In the genomic region with DNA sequence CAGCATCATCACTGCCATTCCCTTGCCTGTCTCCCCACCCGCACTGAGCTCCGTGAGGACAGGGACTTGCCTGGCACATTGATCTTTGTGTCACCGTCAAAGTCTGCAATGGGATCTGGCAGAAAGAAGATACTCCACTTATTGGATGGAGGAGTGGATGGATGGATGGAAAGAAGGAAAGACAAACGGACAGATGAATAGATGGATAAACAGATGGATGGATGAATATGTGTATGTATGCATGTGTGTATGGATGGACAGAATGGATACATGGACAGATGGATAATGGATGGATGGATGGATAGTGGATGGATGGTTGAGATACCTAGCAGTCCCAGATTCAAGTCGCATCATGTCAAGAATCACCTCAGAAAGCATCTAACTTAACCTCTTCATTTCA, we compare ENCODE assay signal across 23 cellular contexts.
DNase-seq lines count a peak whose midpoint lies in the region; ATAC-seq, FAIRE-seq and TF ChIP-seq lines count a peak whose summit lies in the region.
"Had no signal": no experiment of that assay in that cellular context is flagged by ENCODE, and none has a peak within 500 bp of the region (broad histone marks: within the 10 kb centered on the region; RNA-seq: fewer than 3 reads in every experiment).

No MANE protein-coding gene starts in this region.

- H3K9me3 Mint-ChIP-seq in CD4-positive, CD25-positive, alpha-beta regulatory T cell = no peaks in the 10 kb centered on the region
- H3K9me3 Mint-ChIP-seq in endothelial cell (ENCODE audit: unreplicated experiment) = no peaks in the 10 kb centered on the region
- H3K9me3 Mint-ChIP-seq: CD4-positive, alpha-beta T cell; CD8-positive, alpha-beta T cell had no signal

- no peak for DNase-seq in CD4-positive, CD25-positive, alpha-beta regulatory T cell
- no peak for DNase-seq in endothelial cell (ENCODE audit: low spot score)
- DNase-seq in urothelium cell line (ENCODE audit: low spot score) = no peak
- DNase-seq in NCI-H2227 (lab: John Stamatoyannopoulos, UW; ENCODE audit: unreplicated experiment) = no peak
- no peak for DNase-seq in psoas muscle
- DNase-seq: 8988T; ACHN; BE2C; C1 segment of cervical spinal cord; Caco-2; Calu3; CD4-positive, alpha-beta T cell; CD8-positive, alpha-beta T cell; DMS79 treated with DMSO at 0.1 percent for 48 hours; GF-D8 had no signal

- H3K4me1 ChIP-seq in CD4-positive, CD25-positive, alpha-beta regulatory T cell (ENCODE audit: control insufficient read depth, insufficient read depth, low read length, poor library complexity, severe bottlenecking) = peaks cover 3% of the 10 kb centered on the region
- H3K4me1 ChIP-seq in HEK293 (ENCODE audit: control insufficient read depth, insufficient read depth, low read length) (no peaks in the 10 kb centered on the region), psoas muscle (no peaks in the 10 kb centered on the region)
- H3K4me1 ChIP-seq: BE2C, Caco-2 had no signal

- peaks cover 4% of the 10 kb centered on the region for H3K36me3 Mint-ChIP-seq in CD4-positive, CD25-positive, alpha-beta regulatory T cell
- peaks cover 5% of the 10 kb centered on the region for H3K36me3 Mint-ChIP-seq in endothelial cell (ENCODE audit: low read depth, unreplicated experiment)
- H3K36me3 Mint-ChIP-seq: CD14-positive monocyte; CD8-positive, alpha-beta T cell had no signal

- no peaks in the 10 kb centered on the region for H3K36me3 ChIP-seq in CD4-positive, CD25-positive, alpha-beta regulatory T cell (ENCODE audit: control insufficient read depth, insufficient read depth, low read length)
- H3K36me3 ChIP-seq in HEK293 (ENCODE audit: control insufficient read depth in 2 of 2, insufficient read depth in 1 of 2, low read length in 2 of 2) = no peaks in the 10 kb centered on the region
- no peaks in the 10 kb centered on the region for H3K36me3 ChIP-seq in psoas muscle (ENCODE audit: insufficient read depth in 1 of 2, low read depth in 1 of 2)
- H3K36me3 ChIP-seq: BE2C, BLaER1 had no signal

- H3K4me3 ChIP-seq in CD4-positive, CD25-positive, alpha-beta regulatory T cell (ENCODE audit: low read depth, low read length) = no peak overlapping the region
- H3K4me3 ChIP-seq in HEK293 (ENCODE audit: low read depth, low read length) (no peak overlapping the region), psoas muscle (no peak overlapping the region)
- H3K4me3 ChIP-seq: BLaER1 had no signal

- no peaks in the 10 kb centered on the region for H3K9me3 ChIP-seq in CD4-positive, CD25-positive, alpha-beta regulatory T cell (ENCODE audit: control insufficient read depth in 2 of 2, low read length in 2 of 2)
- no peaks in the 10 kb centered on the region for H3K9me3 ChIP-seq in HEK293 (ENCODE audit: control insufficient read depth, insufficient read depth, low read depth, low read length)
- H3K9me3 ChIP-seq in psoas muscle = no peaks in the 10 kb centered on the region
- H3K9me3 ChIP-seq: BE2C, BLaER1, Caco-2 had no signal

- FAIRE-seq in urothelium cell line (lab: Jason Lieb, UNC) = peak; percentile 83
- FAIRE-seq: A204.1, D721Med, G401.6, GM12891 had no signal

- TF ChIP-seq CTCF in HEK293 (tag by site-specific recombination; IDR thresholded peaks at IDR 0.05) = no peak
- no peak for TF ChIP-seq CTCF in endothelial cell (IDR thresholded peaks at IDR 0.05; ENCODE audit: unreplicated experiment)
- TF ChIP-seq CTCF in psoas muscle (IDR thresholded peaks at IDR 0.05) = no peak

- no peaks in the 10 kb centered on the region for H3K27me3 Mint-ChIP-seq in CD4-positive, CD25-positive, alpha-beta regulatory T cell
- H3K27me3 Mint-ChIP-seq in endothelial cell (ENCODE audit: unreplicated experiment) = peaks cover 9% of the 10 kb centered on the region
- H3K27me3 Mint-ChIP-seq: CD4-positive, alpha-beta T cell had no signal

- 92 to 95% (median 94%) methylated on average over 5 of the region's 5 CpGs for WGBS in psoas muscle, 3 donors

- H3K27ac ChIP-seq in CD4-positive, CD25-positive, alpha-beta regulatory T cell (ENCODE audit: insufficient read depth, low read length, poor library complexity, severe bottlenecking) = no peak overlapping the region
- H3K27ac ChIP-seq in HEK293 (ENCODE audit: extremely low read depth, low read depth, low read length) (no peak overlapping the region), psoas muscle (no peak overlapping the region)
- H3K27ac ChIP-seq: BLaER1 had no signal

- H3K4me3 Mint-ChIP-seq in CD4-positive, CD25-positive, alpha-beta regulatory T cell = no peak overlapping the region
- no peak overlapping the region for H3K4me3 Mint-ChIP-seq in endothelial cell (ENCODE audit: unreplicated experiment)
- H3K4me3 Mint-ChIP-seq: CD14-positive monocyte; CD4-positive, alpha-beta T cell; CD8-positive, alpha-beta T cell had no signal

- POLR2A ChIA-PET in HEK293 (lab: Yijun Ruan, JAX) = no interaction called here

- no peaks in the 10 kb centered on the region for H3K27me3 ChIP-seq in CD4-positive, CD25-positive, alpha-beta regulatory T cell (ENCODE audit: control insufficient read depth, insufficient read depth, low read length)
- no peaks in the 10 kb centered on the region for H3K27me3 ChIP-seq in psoas muscle (ENCODE audit: insufficient read depth in 3 of 3, low read length in 2 of 3)
- H3K27me3 ChIP-seq: BE2C, BLaER1 had no signal

- H3K27ac Mint-ChIP-seq in CD4-positive, CD25-positive, alpha-beta regulatory T cell = peak overlapping the region in 2 of 3 donors; percentile 23 to 74
- peak overlapping the region; percentile 70 for H3K27ac Mint-ChIP-seq in endothelial cell (ENCODE audit: unreplicated experiment)
- H3K27ac Mint-ChIP-seq: CD14-positive monocyte; CD4-positive, alpha-beta T cell; CD8-positive, alpha-beta T cell had no signal

- intact Hi-C loops in psoas muscle (cut with DNase I) = no loop called here

- CTCF ChIA-PET in HEK293 (lab: Yijun Ruan, JAX) = no interaction called here

- ATAC-seq in CD4-positive, CD25-positive, alpha-beta regulatory T cell (ENCODE audit: low read depth in 2 of 2) = no peak
- ATAC-seq in GM19035 (IDR thresholded peaks at IDR 0.05; ENCODE audit: unreplicated experiment) (no peak), psoas muscle (no peak)
- ATAC-seq: CD8-positive, alpha-beta T cell had no signal

- H3K4me1 Mint-ChIP-seq in CD4-positive, CD25-positive, alpha-beta regulatory T cell = peaks cover 0 to 19% (median 0%) of the 10 kb centered on the region in 4 donors
- no peaks in the 10 kb centered on the region for H3K4me1 Mint-ChIP-seq in endothelial cell (ENCODE audit: unreplicated experiment)

TF ChIP-seq in HEK293, 187 proteins besides CTCF, POLR2A, EP300 and RAD21:
- TF ChIP-seq ZSCAN30 (tag by site-specific recombination; IDR thresholded peaks at IDR 0.05) (no peak), ZNF174 (tag by site-specific recombination; IDR thresholded peaks at IDR 0.05) (no peak), ZNF366 (tag by site-specific recombination; conservative IDR thresholded peaks at IDR 0.05) (peak; percentile 91), ZNF48 (tag by site-specific recombination; IDR thresholded peaks at IDR 0.05) (no peak)
